ENCODE assay signal across 20 cellular contexts in genomic region chr19:34208485-34208884, GRCh38.
"Had no signal": no experiment of that assay in that cellular context is flagged by ENCODE, and none has a peak within 500 bp of the region (broad histone marks: within the 10 kb centered on the region; RNA-seq: fewer than 3 reads in every experiment).

No MANE protein-coding gene starts in this region.

- H3K9me3 ChIP-seq: SK-N-SH had no signal

- H3K27ac ChIP-seq: KMS-11 had no signal

- H3K27me3 Mint-ChIP-seq: IgD-negative memory B cell had no signal

- ATAC-seq: K562 had no signal

- H3K4me3 ChIP-seq: K562 had no signal

- DNase-seq: MV-4-11, NCI-H1048, NCI-H1105 treated with DMSO at 0.1 percent for 48 hours, NCI-H1417 treated with DMSO at 0.1 percent for 48 hours, NCI-H146, NCI-H1694 treated with DMSO at 0.1 percent for 48 hours, NCI-H1930, NCI-H2081, NCI-H2107, NCI-H2227 treated with DMSO at 0.1 percent for 48 hours, NCI-H524 treated with DMSO at 0.1 percent for 48 hours, NCI-H69, NCI-H774, RPMI8226, SHP77, SK-N-SH, SW 1271 had no signal

- H3K9me3 Mint-ChIP-seq: IgD-negative memory B cell had no signal

- H3K4me3 Mint-ChIP-seq: IgD-negative memory B cell had no signal
